Comparison of ENCODE assay signal across 19 cellular contexts in the genomic region with DNA sequence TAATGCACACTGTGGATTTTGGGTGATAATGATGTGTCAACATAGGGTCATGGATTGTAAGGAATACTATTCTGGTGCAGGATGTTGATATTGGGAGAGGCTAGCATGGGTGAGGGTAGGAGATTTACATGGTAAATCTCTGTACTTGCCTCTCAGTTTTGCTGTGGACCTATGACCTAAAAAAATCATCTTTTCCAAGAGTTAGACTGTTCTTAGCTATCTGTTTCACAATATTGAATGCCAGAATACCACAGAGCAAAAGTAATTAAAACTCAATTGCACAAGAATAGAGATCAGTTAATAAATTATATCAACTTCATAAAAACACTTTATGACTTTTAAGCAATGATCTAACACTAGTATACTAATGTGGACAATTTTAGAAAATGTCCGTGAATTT.
DNase-seq lines count a peak whose midpoint lies in the region; ATAC-seq and TF ChIP-seq lines count a peak whose summit lies in the region.
"Had no signal": no experiment of that assay in that cellular context is flagged by ENCODE, and none has a peak within 500 bp of the region (broad histone marks: within the 10 kb centered on the region; RNA-seq: fewer than 3 reads in every experiment).

No MANE protein-coding gene starts in this region.

- ATAC-seq in aorta (ENCODE audit: low FRiP score) = peak; percentile 48
- ATAC-seq in stimulated activated naive B cell treated with anti-CD40 and anti-IgM and Interleukin-4, amounts not matched to agents 10 μg/mL and 1 μg/mL and 100 μg/mL, for 72 hours (replicated peaks) = no peak
- ATAC-seq: A549, GM12878, HepG2 had no signal

- 86% methylated on average over 1 of the region's 1 CpG for WGBS in mesenchymal stem cell
- 71 to 79% methylated on average over 1 of the region's 1 CpG for WGBS in aorta, 2 donors

- no peak overlapping the region for H3K27ac Mint-ChIP-seq in stimulated activated naive B cell treated with anti-CD40 and anti-IgM and Interleukin-4, amounts not matched to agents 10 μg/mL and 1 μg/mL and 100 μg/mL, for 72 hours
- no peak overlapping the region for H3K27ac Mint-ChIP-seq in Caco-2 (ENCODE audit: unreplicated experiment)
- H3K27ac Mint-ChIP-seq: CD4-positive, alpha-beta memory T cell; H9; IgD-negative memory B cell had no signal

- no peak overlapping the region for H2BK120ac ChIP-seq in mesenchymal stem cell (ENCODE audit: low read depth, low read length)

- CTCF ChIA-PET in Caco-2 (lab: Charles Lee) = no interaction called here

- H2BK12ac ChIP-seq in mesenchymal stem cell (ENCODE audit: low read length in 2 of 2) = no peak overlapping the region

- POLR2A ChIA-PET in Caco-2 (lab: Charles Lee) = no interaction called here

- H3K9me3 ChIP-seq in mesenchymal stem cell (ENCODE audit: control insufficient read depth, low read length) = no peaks in the 10 kb centered on the region
- no peaks in the 10 kb centered on the region for H3K9me3 ChIP-seq in aorta (ENCODE audit: control insufficient read depth, low read length)
- no peaks in the 10 kb centered on the region for H3K9me3 ChIP-seq in Caco-2
- H3K9me3 ChIP-seq: A549 had no signal

- H3K18ac ChIP-seq in mesenchymal stem cell (ENCODE audit: low read depth in 1 of 2, low read length in 2 of 2) = no peak overlapping the region

- H3K4me3 Mint-ChIP-seq in stimulated activated naive B cell treated with anti-CD40 and anti-IgM and Interleukin-4, amounts not matched to agents 10 μg/mL and 1 μg/mL and 100 μg/mL, for 72 hours = no peak overlapping the region
- no peak overlapping the region for H3K4me3 Mint-ChIP-seq in Caco-2 (ENCODE audit: unreplicated experiment)
- H3K4me3 Mint-ChIP-seq: CD4-positive, alpha-beta memory T cell; H9; IgD-negative memory B cell had no signal

- no peaks in the 10 kb centered on the region for H3K79me1 ChIP-seq in mesenchymal stem cell (replicated peaks; ENCODE audit: low read length, poor library complexity, severe bottlenecking)

- H3K27me3 Mint-ChIP-seq in stimulated activated naive B cell treated with anti-CD40 and anti-IgM and Interleukin-4, amounts not matched to agents 10 μg/mL and 1 μg/mL and 100 μg/mL, for 72 hours = no peaks in the 10 kb centered on the region
- peaks cover 3% of the 10 kb centered on the region for H3K27me3 Mint-ChIP-seq in Caco-2 (ENCODE audit: insufficient read depth, unreplicated experiment)
- H3K27me3 Mint-ChIP-seq: CD4-positive, alpha-beta memory T cell; IgD-negative memory B cell had no signal

- H3K4me1 ChIP-seq in mesenchymal stem cell (ENCODE audit: control insufficient read depth, insufficient read depth, low read depth, low read length) = no peaks in the 10 kb centered on the region
- no peaks in the 10 kb centered on the region for H3K4me1 ChIP-seq in aorta (ENCODE audit: control insufficient read depth in 1 of 2, insufficient read depth in 2 of 2, low read length in 2 of 2)
- H3K4me1 ChIP-seq in Caco-2 = no peaks in the 10 kb centered on the region
- H3K4me1 ChIP-seq: A549 had no signal

- no peaks in the 10 kb centered on the region for H3K27me3 ChIP-seq in mesenchymal stem cell (ENCODE audit: control insufficient read depth in 1 of 2, insufficient read depth in 1 of 2, low read length in 2 of 2)
- H3K27me3 ChIP-seq in aorta (ENCODE audit: control insufficient read depth in 1 of 2, insufficient read depth in 2 of 2, low read length in 1 of 2) = no peaks in the 10 kb centered on the region
- no peaks in the 10 kb centered on the region for H3K27me3 ChIP-seq in Caco-2 (replicated peaks; ENCODE audit: control insufficient read depth, insufficient read depth, low read length)

- H2AFZ ChIP-seq in mesenchymal stem cell (ENCODE audit: low read depth, low read length) = no peak overlapping the region

- TF ChIP-seq CTCF in fibroblast of villous mesenchyme (IDR thresholded peaks at IDR 0.05; ENCODE audit: insufficient read depth, low read depth, low read length) (no peak), Caco-2 (IDR thresholded peaks at IDR 0.05; ENCODE audit: insufficient read depth in 1 of 2, low read depth in 1 of 2, low read length in 1 of 2, severe bottlenecking in 1 of 2, unreplicated experiment in 1 of 2) (no peak)

- H3K4me2 ChIP-seq in mesenchymal stem cell (ENCODE audit: low read length, poor library complexity, severe bottlenecking) = no peak overlapping the region
- H3K4me2 ChIP-seq: A549 had no signal

- no peak overlapping the region for H3K27ac ChIP-seq in mesenchymal stem cell (ENCODE audit: low read length, poor library complexity, severe bottlenecking)
- no peak overlapping the region for H3K27ac ChIP-seq in aorta (ENCODE audit: low read depth in 1 of 2, low read length in 2 of 2)
- H3K27ac ChIP-seq: 22Rv1, A549, C4-2B had no signal

- intact Hi-C loops in aorta (cut with DNase I) = no loop called here
- intact Hi-C loops in Caco-2 (cut with micrococcal nuclease; ENCODE audit: unreplicated experiment) = no loop called here

- H3K9ac ChIP-seq in mesenchymal stem cell (ENCODE audit: low read length) = no peak overlapping the region

- H3K36me3 ChIP-seq in mesenchymal stem cell (ENCODE audit: control insufficient read depth in 1 of 2, insufficient read depth in 2 of 2, low read depth in 1 of 2, low read length in 2 of 2) (no peaks in the 10 kb centered on the region), aorta (ENCODE audit: control insufficient read depth in 1 of 2, insufficient read depth in 2 of 2, low read length in 1 of 2) (no peaks in the 10 kb centered on the region), Caco-2 (ENCODE audit: control insufficient read depth, insufficient read depth, low read length) (no peaks in the 10 kb centered on the region)

- no peak overlapping the region for H4K91ac ChIP-seq in mesenchymal stem cell (ENCODE audit: low read length)

- H3K9me3 Mint-ChIP-seq in stimulated activated naive B cell treated with anti-CD40 and anti-IgM and Interleukin-4, amounts not matched to agents 10 μg/mL and 1 μg/mL and 100 μg/mL, for 72 hours = no peaks in the 10 kb centered on the region
- H3K9me3 Mint-ChIP-seq in Caco-2 (ENCODE audit: unreplicated experiment) = peaks cover under 1% of the 10 kb centered on the region
- H3K9me3 Mint-ChIP-seq: H9, IgD-negative memory B cell had no signal

- no TSS peak for BruUV-seq in Caco-2 (replicated peaks; lab: Mats Ljungman, UMichigan)

- no peaks in the 10 kb centered on the region for H3K36me3 Mint-ChIP-seq in stimulated activated naive B cell treated with anti-CD40 and anti-IgM and Interleukin-4, amounts not matched to agents 10 μg/mL and 1 μg/mL and 100 μg/mL, for 72 hours
- H3K36me3 Mint-ChIP-seq in Caco-2 (ENCODE audit: insufficient read depth, unreplicated experiment) = no peaks in the 10 kb centered on the region
- H3K36me3 Mint-ChIP-seq: CD4-positive, alpha-beta memory T cell; IgD-negative memory B cell had no signal

- H3K4ac ChIP-seq in mesenchymal stem cell (ENCODE audit: low read depth in 1 of 2, low read length in 2 of 2) = no peak overlapping the region

- H3K4me1 Mint-ChIP-seq in stimulated activated naive B cell treated with anti-CD40 and anti-IgM and Interleukin-4, amounts not matched to agents 10 μg/mL and 1 μg/mL and 100 μg/mL, for 72 hours = no peaks in the 10 kb centered on the region
- H3K4me1 Mint-ChIP-seq in Caco-2 (ENCODE audit: low read depth, unreplicated experiment) = no peaks in the 10 kb centered on the region
- H3K4me1 Mint-ChIP-seq: CD4-positive, alpha-beta memory T cell; IgD-negative memory B cell had no signal

- H3K14ac ChIP-seq in mesenchymal stem cell (ENCODE audit: low read length in 2 of 2) = no peak overlapping the region

- DNase-seq in GM03348 (ENCODE audit: low spot score) = peak; percentile 6
- peak; percentile 55 for DNase-seq in fibroblast of villous mesenchyme (ENCODE audit: low read depth)
- DNase-seq in mesenchymal stem cell = peak; percentile 10
- DNase-seq in aorta = no peak
- no peak for DNase-seq in stimulated activated naive B cell treated with anti-CD40 and anti-IgM and Interleukin-4, amounts not matched to agents 10 μg/mL and 1 μg/mL and 100 μg/mL, for 72 hours
- DNase-seq in Caco-2 = no peak
- DNase-seq in ecto neural progenitor cell (ENCODE audit: low spot score) = no peak
- DNase-seq: AML-193; Calu3; CD4-positive, alpha-beta memory T cell; DMS79 treated with DMSO at 0.1 percent for 48 hours; GF-D8; H9 had no signal

- H2AK5ac ChIP-seq in mesenchymal stem cell (ENCODE audit: low read length, severe bottlenecking) = no peak overlapping the region

- no peak overlapping the region for H2BK15ac ChIP-seq in mesenchymal stem cell (ENCODE audit: low read depth, poor library complexity, severe bottlenecking)

- H3K4me3 ChIP-seq in fibroblast of villous mesenchyme (ENCODE audit: low read depth, low read length) (no peak overlapping the region), mesenchymal stem cell (ENCODE audit: insufficient read depth in 1 of 2, low read depth in 1 of 2, low read length in 2 of 2) (no peak overlapping the region), aorta (ENCODE audit: low read length in 2 of 2) (no peak overlapping the region), Caco-2 (ENCODE audit: low read depth, low read length) (no peak overlapping the region)
- H3K4me3 ChIP-seq: A549, GM12878 had no signal

- H4K8ac ChIP-seq in mesenchymal stem cell (ENCODE audit: low read length) = no peak overlapping the region

- no peak overlapping the region for H2BK5ac ChIP-seq in mesenchymal stem cell (ENCODE audit: low read depth, low read length, poor library complexity, severe bottlenecking)

- no peak overlapping the region for H3K23ac ChIP-seq in mesenchymal stem cell (ENCODE audit: low read length in 2 of 2)

Comparison
In these comparisons a context has a peak if more than half of its experiments do, and no peak if none do; other contexts are left out.
1. DNase-seq: peak in GM03348 (single experiment), fibroblast of villous mesenchyme (single experiment) and mesenchymal stem cell (single experiment); none in aorta (0 of 2), stimulated activated naive B cell treated with anti-CD40 and anti-IgM and Interleukin-4, amounts not matched to agents 10 μg/mL and 1 μg/mL and 100 μg/mL, for 72 hours (single experiment), Caco-2 (0 of 2) and ecto neural progenitor cell (single experiment).